ENCODE assay signal across 24 cellular contexts in the genomic region with DNA sequence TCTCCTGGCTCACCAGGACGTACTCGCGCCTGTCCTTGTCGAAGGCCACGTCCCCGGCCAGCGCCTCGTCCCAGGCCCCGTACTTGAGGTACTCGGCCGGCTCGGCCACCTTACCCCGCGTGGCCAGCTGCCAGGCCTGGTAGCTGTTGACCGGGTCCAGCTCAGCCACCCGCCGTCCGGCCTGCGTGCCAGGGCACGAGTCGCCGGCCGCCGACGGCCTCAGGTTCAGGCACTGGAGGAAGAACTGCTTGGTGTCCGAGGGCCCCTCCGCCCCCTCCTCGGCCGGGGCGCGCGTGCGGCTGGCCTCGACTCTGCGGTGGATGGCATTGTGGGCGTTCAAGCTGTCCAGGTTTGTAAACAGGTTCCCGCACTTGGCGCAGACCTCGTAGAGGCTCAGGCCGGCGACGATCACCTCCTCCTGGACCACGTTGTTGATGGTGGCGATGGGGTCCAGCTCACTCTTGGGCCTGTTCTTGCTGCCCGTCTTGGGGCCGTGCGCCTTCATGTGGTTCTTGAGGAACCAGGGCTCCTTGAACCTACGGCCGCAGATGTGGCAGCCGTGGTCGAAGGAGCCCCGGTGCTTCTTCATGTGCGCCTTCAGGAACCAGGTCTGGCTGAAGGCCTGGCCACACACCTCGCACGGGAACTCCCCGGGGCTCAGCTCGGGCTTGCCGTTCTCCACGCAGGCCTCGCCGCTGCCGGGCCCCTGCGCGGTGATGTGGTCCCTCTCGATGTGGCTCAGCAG. TPM values are rescaled to one million over a fixed set of nuclear protein-coding genes. Genes with fewer than 3 reads are reported as not detected.
DNase-seq lines count a peak whose midpoint lies in the region; ATAC-seq, FAIRE-seq and TF ChIP-seq lines count a peak whose summit lies in the region.
"Had no signal": no experiment of that assay in that cellular context is flagged by ENCODE, and none has a peak within 500 bp of the region (broad histone marks: within the 10 kb centered on the region; RNA-seq: fewer than 3 reads in every experiment).

No MANE protein-coding gene starts in this region.

- H3K4me2 ChIP-seq in HepG2 (ENCODE audit: low read depth, low read length) (no peak overlapping the region), osteoblast (ENCODE audit: insufficient read depth, low read length) (no peak overlapping the region)

- H3K27ac ChIP-seq in HepG2 (ENCODE audit: extremely low read length, insufficient read depth, low read length), result no peak overlapping the region
- no peak overlapping the region for H3K27ac ChIP-seq in right lobe of liver
- H3K27ac ChIP-seq in osteoblast (ENCODE audit: low read depth, low read length), result no peak overlapping the region

- BruUV-seq in HepG2 (replicated peaks; lab: Mats Ljungman, UMichigan), result no TSS peak

- no peak overlapping the region for H3K9ac ChIP-seq in HepG2 (ENCODE audit: insufficient read depth, low read depth, low read length)

- in situ Hi-C loops in HepG2 (cut with HindIII; ENCODE audit: extremely low pct_ligation_motif_present, low pct_unique_long_range_greater_than_20kb), result no loop called here

- TF ChIP-seq EP300 in HepG2 (IDR thresholded peaks at IDR 0.05; ENCODE audit: low read depth in 2 of 2, low read length in 2 of 2) (no peak), HepG2 (CRISPR knock-in tag; IDR thresholded peaks at IDR 0.05; ENCODE audit: borderline replicate concordance) (no peak)

- H3K4me1 ChIP-seq in HepG2 (ENCODE audit: insufficient read depth, low read length), result 0 out of 2 replicates have a peak, but pooled peaks cover 8% of the 10 kb centered on the region
- peaks cover 0 to 22% (median 7%) of the 10 kb centered on the region in 4 donors for H3K4me1 ChIP-seq in right lobe of liver
- H3K4me1 ChIP-seq in osteoblast (ENCODE audit: insufficient read depth, low read length), result peaks cover 29% of the 10 kb centered on the region

- no peak overlapping the region for H2AFZ ChIP-seq in HepG2 (ENCODE audit: low read length)
- no peak overlapping the region for H2AFZ ChIP-seq in osteoblast (ENCODE audit: low read length)

- WGBS in HepG2 (ENCODE audit: low lambda C conversion rate), result 97% methylated on average over 55 of the region's 65 CpGs
- WGBS in right lobe of liver (ENCODE audit: insufficient coverage, low coverage, low lambda C conversion rate, missing lambda C conversion rate), result no CpG with 5 or more reads among the region's 65 CpGs

- TF ChIP-seq CTCF in HepG2 (CRISPR knock-in tag; IDR thresholded peaks at IDR 0.05), result no peak
- no peak for TF ChIP-seq CTCF in right lobe of liver (IDR thresholded peaks at IDR 0.05)
- TF ChIP-seq CTCF in osteoblast (IDR thresholded peaks at IDR 0.05; ENCODE audit: extremely low read depth, low read depth, low read length), result no peak

- TF ChIP-seq RAD21 in HepG2 (CRISPR knock-in tag; IDR thresholded peaks at IDR 0.05), result no peak

- H3K4me3 ChIP-seq in HepG2 (replicated peaks in 1 of 3; ENCODE audit: insufficient read depth in 1 of 3, low read depth in 2 of 3, low read length in 3 of 3) (no peak overlapping the region), right lobe of liver (no peak overlapping the region), osteoblast (ENCODE audit: insufficient read depth, low read length) (no peak overlapping the region)

- ATAC-seq in HepG2, result no peak
- no peak for ATAC-seq in right lobe of liver
- ATAC-seq in GM19463 (IDR thresholded peaks at IDR 0.05; ENCODE audit: unreplicated experiment), result no peak
- ATAC-seq in GM21717 (IDR thresholded peaks at IDR 0.05; ENCODE audit: unreplicated experiment), result no peak
- no peak for ATAC-seq in HG03025 (IDR thresholded peaks at IDR 0.05; ENCODE audit: low FRiP score, unreplicated experiment)
- ATAC-seq: Panc1 had no signal

- no peak for TF ChIP-seq POLR2A in HepG2 (IDR thresholded peaks at IDR 0.05; ENCODE audit: insufficient read depth in 1 of 2, low read depth in 2 of 2, low read length in 2 of 2)
- TF ChIP-seq POLR2A in right lobe of liver (IDR thresholded peaks at IDR 0.05), result no peak

- intact Hi-C loops in HepG2 (cut with micrococcal nuclease; ENCODE audit: unreplicated experiment), result no loop called here
- intact Hi-C loops in right lobe of liver (cut with DNase I), result no loop called here

- peak; percentile 42 for DNase-seq in activated CD8-positive, alpha-beta memory T cell treated with anti-CD3 and anti-CD28 coated beads for 24 hours
- DNase-seq in activated CD8-positive, alpha-beta memory T cell treated with anti-CD3 and anti-CD28 coated beads, Interleukin-2, amount 50 U/mL, for 4 hours, result no peak
- DNase-seq in HepG2 (ENCODE audit: low spot score), result no peak
- DNase-seq in right lobe of liver, result no peak
- DNase-seq in osteoblast (ENCODE audit: insufficient read length, low spot score, missing footprints), result peak; percentile 68
- DNase-seq: 8988T; C1 segment of cervical spinal cord; Calu3; CD8-positive, alpha-beta memory T cell; EL; GF-D8; Kasumi-1; NCI-H1694; NCI-H2081; NCI-H2171; NCI-H345; NCI-H524; NCI-H774; NK-92 treated with Interleukin-12 subunit alpha and Interleukin-12 subunit beta, amount 100 ng/mL, for 24 hours had no signal

- POLR2A ChIA-PET in HepG2 (lab: Yijun Ruan, JAX), result no interaction called here

- H3K9me3 ChIP-seq in HepG2 (ENCODE audit: low read length) (no peaks in the 10 kb centered on the region), right lobe of liver (no peaks in the 10 kb centered on the region), osteoblast (ENCODE audit: low read depth, low read length) (no peaks in the 10 kb centered on the region)

- FAIRE-seq in HepG2 (lab: Jason Lieb, UNC), result no peak
- FAIRE-seq: H54 had no signal

- peaks cover 55% of the 10 kb centered on the region for H4K20me1 ChIP-seq in HepG2 (ENCODE audit: insufficient read depth, low read length)
- H4K20me1 ChIP-seq in osteoblast (ENCODE audit: insufficient read depth, low read length), result peaks cover 16% of the 10 kb centered on the region

- H3K79me2 ChIP-seq in HepG2 (ENCODE audit: insufficient read depth, low read length) (peaks cover 63% of the 10 kb centered on the region), osteoblast (ENCODE audit: insufficient read depth, low read length) (peaks cover 54% of the 10 kb centered on the region)

- CTCF ChIA-PET in HepG2 (lab: Yijun Ruan, JAX; ENCODE audit: low intra/inter-chr PET ratio, low total read pairs), result no interaction called here

- H3K36me3 ChIP-seq in HepG2 (replicated peaks in 1 of 2; ENCODE audit: control insufficient read depth in 1 of 2, insufficient read depth in 2 of 2, low read length in 2 of 2) (peaks cover 17 to 50% of the 10 kb centered on the region in 2 experiments; a peak in 4 of 5 replicates), right lobe of liver (peaks cover 0 to 33% (median 8%) of the 10 kb centered on the region in 4 donors), osteoblast (ENCODE audit: insufficient read depth, low read length) (peaks cover 18% of the 10 kb centered on the region)

- no peaks in the 10 kb centered on the region for H3K27me3 ChIP-seq in HepG2 (ENCODE audit: control insufficient read depth in 1 of 2, insufficient read depth in 2 of 2, low read length in 2 of 2)
- no peaks in the 10 kb centered on the region for H3K27me3 ChIP-seq in right lobe of liver
- no peaks in the 10 kb centered on the region for H3K27me3 ChIP-seq in osteoblast (ENCODE audit: insufficient read depth, low read length)

TF ChIP-seq in HepG2, 621 proteins besides CTCF, POLR2A, EP300 and RAD21 (continues in another document):
- no peak for TF ChIP-seq RORA (CRISPR knock-in tag; IDR thresholded peaks at IDR 0.05)
- no peak for TF ChIP-seq ZNF775 (CRISPR knock-in tag; IDR thresholded peaks at IDR 0.05; ENCODE audit: borderline replicate concordance)
- peak; percentile 18; the same call in 1 of the 2 replicates for TF ChIP-seq ZC3H13 (CRISPR knock-in tag; IDR thresholded peaks at IDR 0.05)
- no peak for TF ChIP-seq ZBTB7B (CRISPR knock-in tag; IDR thresholded peaks at IDR 0.05)
- no peak for TF ChIP-seq NR1H2 (CRISPR knock-in tag; IDR thresholded peaks at IDR 0.05; ENCODE audit: borderline replicate concordance, low read depth)

RNA-seq across cellular contexts. Expression of a gene that starts 53.2 kb away (rescaled TPM):
- total RNA-seq in HepG2 (2016; rRNA removed; fragmentation: Illumina TruSeq; extraction: Trizol) (13.7 and 18.7 TPM in 2 replicates), right lobe of liver (10 to 100 TPM; 10.2 to 16.0 (median 13.7) TPM), osteoblast (16.3 and 17.7 TPM in 2 replicates)
- 8.6 and 8.9 TPM in 2 replicates for total RNA-seq in HepG2 (2016; cell fraction: cytosol; rRNA removed; fragmentation: Illumina TruSeq; extraction: Trizol; ENCODE audit: low read depth)
- 12.1 and 14.0 TPM in 2 replicates for total RNA-seq in HepG2 (2016; cell fraction: insoluble cytoplasmic fraction; rRNA removed; fragmentation: Illumina TruSeq; extraction: Trizol)
- 13.3 and 14.6 TPM in 2 replicates for total RNA-seq in HepG2 (2016; cell fraction: membrane; rRNA removed; fragmentation: Illumina TruSeq; extraction: Trizol)
- total RNA-seq in HepG2 (2016; cell fraction: nucleus; rRNA removed; fragmentation: Illumina TruSeq; extraction: Trizol), result 22.7 and 24.6 TPM in 2 replicates
- polyA plus RNA-seq in HepG2 (2011; rRNA removed), result 15.9 and 16.6 TPM in 2 replicates
- 7.7 and 8.0 TPM in 2 replicates for polyA plus RNA-seq in HepG2 (2011; cell fraction: cytosol; rRNA removed)
- 47.5 and 64.5 TPM in 2 replicates for polyA plus RNA-seq in HepG2 (2011; cell fraction: nucleus; rRNA removed)
- polyA plus RNA-seq in HepG2 (2012), result 17.9 and 19.5 TPM in 2 replicates
- 0.54 and 1.1 TPM in 2 replicates for polyA plus RNA-seq in HepG2 (2016; cell fraction: cytosol; fragmentation: Illumina TruSeq; extraction: Trizol; ENCODE audit: low read depth)
- 10.2 and 12.1 TPM in 2 replicates for polyA plus RNA-seq in HepG2 (2016; cell fraction: insoluble cytoplasmic fraction; fragmentation: Illumina TruSeq; extraction: Trizol; ENCODE audit: low read depth)
- polyA plus RNA-seq in HepG2 (2016; cell fraction: membrane; fragmentation: Illumina TruSeq; extraction: Trizol; ENCODE audit: low read depth), result 2.0 and 2.4 TPM in 2 replicates
- 27.0 and 28.2 TPM in 2 replicates for polyA plus RNA-seq in HepG2 (2016; cell fraction: nucleus; fragmentation: Illumina TruSeq; extraction: Trizol; ENCODE audit: insufficient read depth, low read depth)
- polyA minus RNA-seq in HepG2 (2011; rRNA and poly(A)+ RNA removed; ENCODE audit: low replicate concordance), result 0.23 and 36.8 TPM in 2 replicates
- polyA minus RNA-seq in HepG2 (2011; cell fraction: cytosol; rRNA and poly(A)+ RNA removed), result 18.4 and 18.5 TPM in 2 replicates
- 61.5 and 68.2 TPM in 2 replicates for polyA minus RNA-seq in HepG2 (2011; cell fraction: nucleus; rRNA and poly(A)+ RNA removed)

Comparison
In these comparisons a context has a peak if more than half of its experiments do, and no peak if none do; other contexts are left out.
1. DNase-seq: peak in activated CD8-positive, alpha-beta memory T cell treated with anti-CD3 and anti-CD28 coated beads for 24 hours (single experiment) and osteoblast (single experiment); none in activated CD8-positive, alpha-beta memory T cell treated with anti-CD3 and anti-CD28 coated beads, Interleukin-2, amount 50 U/mL, for 4 hours (single experiment), HepG2 (single experiment) and right lobe of liver (0 of 3).